ENCODE assay signal across 4 cellular contexts in genomic region chrY:6209565-6209964, GRCh38. TPM values are rescaled to one million over a fixed set of nuclear protein-coding genes. Genes with fewer than 3 reads are reported as not detected.
"Had no signal": no experiment of that assay in that cellular context is flagged by ENCODE, and none has a peak within 500 bp of the region (broad histone marks: within the 10 kb centered on the region; RNA-seq: fewer than 3 reads in every experiment).

No MANE protein-coding gene starts in this region.

RNA-seq across cellular contexts. Expression of gene TSPY2, which starts 36.5 kb away (rescaled TPM):
- total RNA-seq: LHCN-M2, M059J, MCF 10A, NCI-H460 had no signal
